1 cellular context compared by ENCODE assay signal in the genomic region with DNA sequence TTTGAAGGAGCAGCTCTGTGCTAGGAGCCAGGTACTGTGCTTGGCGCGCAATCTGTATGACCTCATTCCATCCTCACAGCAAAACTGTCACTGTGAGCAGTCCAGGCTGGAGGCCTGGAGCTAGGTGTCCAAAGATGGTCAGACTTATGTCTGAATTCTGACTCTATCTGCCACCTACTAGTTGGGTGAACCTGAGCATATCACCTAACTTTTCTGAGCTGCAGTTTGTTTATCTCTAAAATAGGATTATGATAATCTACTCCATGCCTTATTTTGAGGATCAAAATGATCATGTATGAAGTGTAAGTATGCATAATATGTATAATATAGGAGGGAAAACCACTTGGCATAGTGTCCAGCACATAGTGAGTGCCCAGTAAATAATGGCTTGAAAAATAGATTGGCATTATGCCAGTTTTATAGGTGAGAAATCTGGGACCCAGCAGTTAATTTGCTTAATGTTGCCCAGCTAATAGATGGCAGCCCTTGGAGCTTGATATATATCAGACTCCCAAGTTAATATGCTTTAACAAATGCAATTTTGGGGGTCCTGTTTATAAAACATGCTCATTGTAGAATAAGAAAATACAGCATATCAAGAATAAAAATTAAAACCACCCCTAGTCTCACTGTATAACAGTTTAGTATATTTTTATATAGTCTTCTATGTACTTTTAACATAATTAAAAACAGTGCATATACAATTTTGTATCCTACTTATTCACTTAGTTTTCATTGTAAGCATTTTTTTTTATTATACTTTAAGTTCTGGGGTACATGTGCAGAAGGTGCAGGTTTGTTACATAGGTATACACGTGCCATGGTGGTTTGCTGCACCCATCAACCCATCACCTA.
TF ChIP-seq lines count a peak whose summit lies in the region.

No MANE protein-coding gene starts in this region.

TF ChIP-seq in HepG2, 621 proteins besides CTCF, POLR2A, EP300 and RAD21 (continued from another document and continues in another):
- TF ChIP-seq HOXA5 (CRISPR knock-in tag; IDR thresholded peaks at IDR 0.05) (no peak), ZNF251 (CRISPR knock-in tag; IDR thresholded peaks at IDR 0.05) (no peak), SP4 (CRISPR knock-in tag; IDR thresholded peaks at IDR 0.05) (no peak), ZKSCAN1 (IDR thresholded peaks at IDR 0.05; ENCODE audit: low read length) (peak; percentile 20; the same call in 1 of the 2 replicates), HDAC1 (CRISPR knock-in tag; IDR thresholded peaks at IDR 0.05) (no peak), TAF15 (IDR thresholded peaks at IDR 0.05; ENCODE audit: low read depth, low read length, poor library complexity, severe bottlenecking) (peak; percentile 87), ZSCAN31 (CRISPR knock-in tag; IDR thresholded peaks at IDR 0.05; ENCODE audit: low read depth) (peak; percentile 69; the same call in 1 of the 2 replicates), ERF (CRISPR knock-in tag; IDR thresholded peaks at IDR 0.05) (peak; percentile 58; the same call in 1 of the 2 replicates), HES4 (CRISPR knock-in tag; IDR thresholded peaks at IDR 0.05; ENCODE audit: borderline replicate concordance) (no peak), ZNF7 (CRISPR knock-in tag; IDR thresholded peaks at IDR 0.05) (no peak), GLI4 (CRISPR knock-in tag; IDR thresholded peaks at IDR 0.05; ENCODE audit: borderline replicate concordance) (0 out of 2 replicates have a peak, but pooled peaks have one; percentile 49), ZEB1 (IDR thresholded peaks at IDR 0.05; ENCODE audit: insufficient replicate concordance, low read depth) (no peak), ZNF607 (CRISPR knock-in tag; IDR thresholded peaks at IDR 0.05; ENCODE audit: borderline replicate concordance) (0 out of 2 replicates have a peak, but pooled peaks have one; percentile 74), SOX13 (IDR thresholded peaks at IDR 0.05) (no peak), SOX13 (CRISPR knock-in tag; conservative IDR thresholded peaks at IDR 0.05 in 1 of 2, IDR thresholded peaks at IDR 0.05 in 1 of 2) (peak in 1 of 2 experiments; percentile 95; a peak in 2 of 4 replicates), MIXL1 (CRISPR knock-in tag; IDR thresholded peaks at IDR 0.05) (no peak; the same call in 1 of the 2 replicates), YEATS2 (CRISPR knock-in tag; IDR thresholded peaks at IDR 0.05; ENCODE audit: borderline replicate concordance) (no peak), ZNF431 (CRISPR knock-in tag; IDR thresholded peaks at IDR 0.05; ENCODE audit: borderline replicate concordance, low read depth) (no peak), CBX5 (CRISPR knock-in tag; IDR thresholded peaks at IDR 0.05; ENCODE audit: borderline replicate concordance) (no peak), ISL2 (CRISPR knock-in tag; IDR thresholded peaks at IDR 0.05) (no peak)
- TF ChIP-seq, protein P1, sequence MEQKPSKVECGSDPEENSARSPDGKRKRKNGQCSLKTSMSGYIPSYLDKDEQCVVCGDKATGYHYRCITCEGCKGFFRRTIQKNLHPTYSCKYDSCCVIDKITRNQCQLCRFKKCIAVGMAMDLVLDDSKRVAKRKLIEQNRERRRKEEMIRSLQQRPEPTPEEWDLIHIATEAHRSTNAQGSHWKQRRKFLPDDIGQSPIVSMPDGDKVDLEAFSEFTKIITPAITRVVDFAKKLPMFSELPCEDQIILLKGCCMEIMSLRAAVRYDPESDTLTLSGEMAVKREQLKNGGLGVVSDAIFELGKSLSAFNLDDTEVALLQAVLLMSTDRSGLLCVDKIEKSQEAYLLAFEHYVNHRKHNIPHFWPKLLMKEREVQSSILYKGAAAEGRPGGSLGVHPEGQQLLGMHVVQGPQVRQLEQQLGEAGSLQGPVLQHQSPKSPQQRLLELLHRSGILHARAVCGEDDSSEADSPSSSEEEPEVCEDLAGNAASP (CRISPR knock-in tag; IDR thresholded peaks at IDR 0.05; ENCODE audit: borderline replicate concordance), result no peak; the same call in 1 of the 2 replicates
- TF ChIP-seq, protein P2, sequence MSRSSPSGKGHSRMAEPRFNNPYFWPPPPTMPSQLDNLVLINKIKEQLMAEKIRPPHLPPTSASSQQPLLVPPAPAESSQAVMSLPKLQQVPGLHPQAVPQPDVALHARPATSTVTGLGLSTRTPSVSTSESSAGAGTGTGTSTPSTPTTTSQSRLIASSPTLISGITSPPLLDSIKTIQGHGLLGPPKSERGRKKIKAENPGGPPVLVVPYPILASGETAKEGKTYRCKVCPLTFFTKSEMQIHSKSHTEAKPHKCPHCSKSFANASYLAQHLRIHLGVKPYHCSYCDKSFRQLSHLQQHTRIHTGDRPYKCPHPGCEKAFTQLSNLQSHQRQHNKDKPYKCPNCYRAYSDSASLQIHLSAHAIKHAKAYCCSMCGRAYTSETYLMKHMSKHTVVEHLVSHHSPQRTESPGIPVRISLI (CRISPR knock-in tag; IDR thresholded peaks at IDR 0.05; ENCODE audit: borderline replicate concordance), result peak; percentile 9; the same call in 1 of the 2 replicates
- TF ChIP-seq, protein P3, sequence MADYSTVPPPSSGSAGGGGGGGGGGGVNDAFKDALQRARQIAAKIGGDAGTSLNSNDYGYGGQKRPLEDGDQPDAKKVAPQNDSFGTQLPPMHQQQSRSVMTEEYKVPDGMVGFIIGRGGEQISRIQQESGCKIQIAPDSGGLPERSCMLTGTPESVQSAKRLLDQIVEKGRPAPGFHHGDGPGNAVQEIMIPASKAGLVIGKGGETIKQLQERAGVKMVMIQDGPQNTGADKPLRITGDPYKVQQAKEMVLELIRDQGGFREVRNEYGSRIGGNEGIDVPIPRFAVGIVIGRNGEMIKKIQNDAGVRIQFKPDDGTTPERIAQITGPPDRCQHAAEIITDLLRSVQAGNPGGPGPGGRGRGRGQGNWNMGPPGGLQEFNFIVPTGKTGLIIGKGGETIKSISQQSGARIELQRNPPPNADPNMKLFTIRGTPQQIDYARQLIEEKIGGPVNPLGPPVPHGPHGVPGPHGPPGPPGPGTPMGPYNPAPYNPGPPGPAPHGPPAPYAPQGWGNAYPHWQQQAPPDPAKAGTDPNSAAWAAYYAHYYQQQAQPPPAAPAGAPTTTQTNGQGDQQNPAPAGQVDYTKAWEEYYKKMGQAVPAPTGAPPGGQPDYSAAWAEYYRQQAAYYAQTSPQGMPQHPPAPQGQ (CRISPR knock-in tag; IDR thresholded peaks at IDR 0.05; ENCODE audit: borderline replicate concordance), result no peak
- TF ChIP-seq, protein P4, sequence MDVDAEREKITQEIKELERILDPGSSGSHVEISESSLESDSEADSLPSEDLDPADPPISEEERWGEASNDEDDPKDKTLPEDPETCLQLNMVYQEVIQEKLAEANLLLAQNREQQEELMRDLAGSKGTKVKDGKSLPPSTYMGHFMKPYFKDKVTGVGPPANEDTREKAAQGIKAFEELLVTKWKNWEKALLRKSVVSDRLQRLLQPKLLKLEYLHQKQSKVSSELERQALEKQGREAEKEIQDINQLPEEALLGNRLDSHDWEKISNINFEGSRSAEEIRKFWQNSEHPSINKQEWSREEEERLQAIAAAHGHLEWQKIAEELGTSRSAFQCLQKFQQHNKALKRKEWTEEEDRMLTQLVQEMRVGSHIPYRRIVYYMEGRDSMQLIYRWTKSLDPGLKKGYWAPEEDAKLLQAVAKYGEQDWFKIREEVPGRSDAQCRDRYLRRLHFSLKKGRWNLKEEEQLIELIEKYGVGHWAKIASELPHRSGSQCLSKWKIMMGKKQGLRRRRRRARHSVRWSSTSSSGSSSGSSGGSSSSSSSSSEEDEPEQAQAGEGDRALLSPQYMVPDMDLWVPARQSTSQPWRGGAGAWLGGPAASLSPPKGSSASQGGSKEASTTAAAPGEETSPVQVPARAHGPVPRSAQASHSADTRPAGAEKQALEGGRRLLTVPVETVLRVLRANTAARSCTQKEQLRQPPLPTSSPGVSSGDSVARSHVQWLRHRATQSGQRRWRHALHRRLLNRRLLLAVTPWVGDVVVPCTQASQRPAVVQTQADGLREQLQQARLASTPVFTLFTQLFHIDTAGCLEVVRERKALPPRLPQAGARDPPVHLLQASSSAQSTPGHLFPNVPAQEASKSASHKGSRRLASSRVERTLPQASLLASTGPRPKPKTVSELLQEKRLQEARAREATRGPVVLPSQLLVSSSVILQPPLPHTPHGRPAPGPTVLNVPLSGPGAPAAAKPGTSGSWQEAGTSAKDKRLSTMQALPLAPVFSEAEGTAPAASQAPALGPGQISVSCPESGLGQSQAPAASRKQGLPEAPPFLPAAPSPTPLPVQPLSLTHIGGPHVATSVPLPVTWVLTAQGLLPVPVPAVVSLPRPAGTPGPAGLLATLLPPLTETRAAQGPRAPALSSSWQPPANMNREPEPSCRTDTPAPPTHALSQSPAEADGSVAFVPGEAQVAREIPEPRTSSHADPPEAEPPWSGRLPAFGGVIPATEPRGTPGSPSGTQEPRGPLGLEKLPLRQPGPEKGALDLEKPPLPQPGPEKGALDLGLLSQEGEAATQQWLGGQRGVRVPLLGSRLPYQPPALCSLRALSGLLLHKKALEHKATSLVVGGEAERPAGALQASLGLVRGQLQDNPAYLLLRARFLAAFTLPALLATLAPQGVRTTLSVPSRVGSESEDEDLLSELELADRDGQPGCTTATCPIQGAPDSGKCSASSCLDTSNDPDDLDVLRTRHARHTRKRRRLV (CRISPR knock-in tag; IDR thresholded peaks at IDR 0.05), result no peak
- TF ChIP-seq, protein P5, sequence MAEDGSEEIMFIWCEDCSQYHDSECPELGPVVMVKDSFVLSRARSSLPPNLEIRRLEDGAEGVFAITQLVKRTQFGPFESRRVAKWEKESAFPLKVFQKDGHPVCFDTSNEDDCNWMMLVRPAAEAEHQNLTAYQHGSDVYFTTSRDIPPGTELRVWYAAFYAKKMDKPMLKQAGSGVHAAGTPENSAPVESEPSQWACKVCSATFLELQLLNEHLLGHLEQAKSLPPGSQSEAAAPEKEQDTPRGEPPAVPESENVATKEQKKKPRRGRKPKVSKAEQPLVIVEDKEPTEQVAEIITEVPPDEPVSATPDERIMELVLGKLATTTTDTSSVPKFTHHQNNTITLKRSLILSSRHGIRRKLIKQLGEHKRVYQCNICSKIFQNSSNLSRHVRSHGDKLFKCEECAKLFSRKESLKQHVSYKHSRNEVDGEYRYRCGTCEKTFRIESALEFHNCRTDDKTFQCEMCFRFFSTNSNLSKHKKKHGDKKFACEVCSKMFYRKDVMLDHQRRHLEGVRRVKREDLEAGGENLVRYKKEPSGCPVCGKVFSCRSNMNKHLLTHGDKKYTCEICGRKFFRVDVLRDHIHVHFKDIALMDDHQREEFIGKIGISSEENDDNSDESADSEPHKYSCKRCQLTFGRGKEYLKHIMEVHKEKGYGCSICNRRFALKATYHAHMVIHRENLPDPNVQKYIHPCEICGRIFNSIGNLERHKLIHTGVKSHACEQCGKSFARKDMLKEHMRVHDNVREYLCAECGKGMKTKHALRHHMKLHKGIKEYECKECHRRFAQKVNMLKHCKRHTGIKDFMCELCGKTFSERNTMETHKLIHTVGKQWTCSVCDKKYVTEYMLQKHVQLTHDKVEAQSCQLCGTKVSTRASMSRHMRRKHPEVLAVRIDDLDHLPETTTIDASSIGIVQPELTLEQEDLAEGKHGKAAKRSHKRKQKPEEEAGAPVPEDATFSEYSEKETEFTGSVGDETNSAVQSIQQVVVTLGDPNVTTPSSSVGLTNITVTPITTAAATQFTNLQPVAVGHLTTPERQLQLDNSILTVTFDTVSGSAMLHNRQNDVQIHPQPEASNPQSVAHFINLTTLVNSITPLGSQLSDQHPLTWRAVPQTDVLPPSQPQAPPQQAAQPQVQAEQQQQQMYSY (CRISPR knock-in tag; IDR thresholded peaks at IDR 0.05), result no peak
- TF ChIP-seq, protein P6, sequence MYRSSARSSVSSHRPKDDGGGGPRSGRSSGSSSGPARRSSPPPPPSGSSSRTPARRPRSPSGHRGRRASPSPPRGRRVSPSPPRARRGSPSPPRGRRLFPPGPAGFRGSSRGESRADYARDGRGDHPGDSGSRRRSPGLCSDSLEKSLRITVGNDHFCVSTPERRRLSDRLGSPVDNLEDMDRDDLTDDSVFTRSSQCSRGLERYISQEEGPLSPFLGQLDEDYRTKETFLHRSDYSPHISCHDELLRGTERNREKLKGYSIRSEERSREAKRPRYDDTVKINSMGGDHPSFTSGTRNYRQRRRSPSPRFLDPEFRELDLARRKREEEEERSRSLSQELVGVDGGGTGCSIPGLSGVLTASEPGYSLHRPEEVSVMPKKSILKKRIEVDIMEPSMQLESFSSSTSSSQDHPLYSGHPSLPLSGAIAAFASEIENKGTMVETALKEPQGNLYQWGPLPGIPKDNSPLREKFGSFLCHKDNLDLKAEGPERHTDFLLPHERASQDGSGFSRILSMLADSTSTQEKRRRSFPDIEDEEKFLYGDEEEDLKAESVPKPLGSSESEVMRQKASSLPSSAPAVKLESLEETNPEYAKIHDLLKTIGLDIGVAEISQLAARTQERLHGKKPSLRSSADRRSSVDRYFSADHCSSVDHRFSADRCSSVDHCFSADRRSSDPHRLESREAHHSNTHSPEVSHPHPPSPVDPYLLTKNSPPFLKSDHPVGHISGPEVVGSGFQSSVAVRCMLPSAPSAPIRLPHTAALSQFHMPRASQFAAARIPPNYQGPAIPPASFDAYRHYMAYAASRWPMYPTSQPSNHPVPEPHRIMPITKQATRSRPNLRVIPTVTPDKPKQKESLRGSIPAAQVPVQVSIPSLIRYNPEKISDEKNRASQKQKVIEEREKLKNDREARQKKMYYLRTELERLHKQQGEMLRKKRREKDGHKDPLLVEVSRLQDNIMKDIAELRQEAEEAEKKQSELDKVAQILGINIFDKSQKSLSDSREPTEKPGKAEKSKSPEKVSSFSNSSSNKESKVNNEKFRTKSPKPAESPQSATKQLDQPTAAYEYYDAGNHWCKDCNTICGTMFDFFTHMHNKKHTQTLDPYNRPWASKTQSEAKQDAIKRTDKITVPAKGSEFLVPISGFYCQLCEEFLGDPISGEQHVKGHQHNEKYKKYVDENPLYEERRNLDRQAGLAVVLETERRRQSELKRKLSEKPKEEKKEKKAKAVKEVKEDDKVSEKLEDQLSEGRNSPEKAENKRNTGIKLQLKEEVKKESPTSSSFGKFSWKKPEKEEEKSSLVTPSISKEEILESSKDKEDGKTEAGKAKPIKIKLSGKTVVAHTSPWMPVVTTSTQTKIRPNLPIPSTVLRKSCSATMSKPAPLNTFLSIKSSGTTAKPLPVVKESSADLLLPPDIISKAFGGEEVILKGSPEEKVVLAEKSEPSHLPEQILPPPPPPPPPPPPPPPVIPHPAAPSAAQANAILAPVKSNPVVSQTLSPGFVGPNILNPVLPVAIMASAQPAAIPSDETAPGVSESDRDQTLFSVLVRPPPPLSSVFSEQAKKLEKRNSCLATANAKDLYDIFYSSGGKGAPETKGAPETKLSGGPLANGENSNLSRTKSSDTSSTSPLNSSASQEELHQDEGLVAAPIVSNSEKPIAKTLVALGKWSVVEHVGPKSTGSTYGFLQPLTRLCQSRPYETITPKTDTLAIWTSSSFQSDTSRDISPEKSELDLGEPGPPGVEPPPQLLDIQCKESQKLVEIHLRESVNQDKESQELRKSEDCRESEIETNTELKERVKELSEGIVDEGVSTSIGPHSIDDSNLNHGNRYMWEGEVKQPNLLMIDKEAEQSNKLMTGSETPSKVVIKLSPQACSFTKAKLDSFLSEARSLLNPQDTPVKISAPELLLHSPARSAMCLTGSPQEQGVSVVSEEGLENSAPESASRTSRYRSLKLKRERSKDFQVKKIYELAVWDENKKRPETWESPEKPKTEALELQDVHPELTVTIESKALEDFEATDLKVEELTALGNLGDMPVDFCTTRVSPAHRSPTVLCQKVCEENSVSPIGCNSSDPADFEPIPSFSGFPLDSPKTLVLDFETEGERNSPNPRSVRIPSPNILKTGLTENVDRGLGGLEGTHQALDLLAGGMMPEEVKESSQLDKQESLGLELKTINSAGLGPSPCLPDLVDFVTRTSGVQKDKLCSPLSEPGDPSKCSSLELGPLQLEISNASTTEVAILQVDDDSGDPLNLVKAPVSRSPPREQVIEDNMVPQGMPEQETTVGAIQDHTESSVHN (CRISPR knock-in tag; IDR thresholded peaks at IDR 0.05), result no peak
- TF ChIP-seq, protein P7, sequence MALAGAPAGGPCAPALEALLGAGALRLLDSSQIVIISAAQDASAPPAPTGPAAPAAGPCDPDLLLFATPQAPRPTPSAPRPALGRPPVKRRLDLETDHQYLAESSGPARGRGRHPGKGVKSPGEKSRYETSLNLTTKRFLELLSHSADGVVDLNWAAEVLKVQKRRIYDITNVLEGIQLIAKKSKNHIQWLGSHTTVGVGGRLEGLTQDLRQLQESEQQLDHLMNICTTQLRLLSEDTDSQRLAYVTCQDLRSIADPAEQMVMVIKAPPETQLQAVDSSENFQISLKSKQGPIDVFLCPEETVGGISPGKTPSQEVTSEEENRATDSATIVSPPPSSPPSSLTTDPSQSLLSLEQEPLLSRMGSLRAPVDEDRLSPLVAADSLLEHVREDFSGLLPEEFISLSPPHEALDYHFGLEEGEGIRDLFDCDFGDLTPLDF (CRISPR knock-in tag; IDR thresholded peaks at IDR 0.05), result no peak
